35 cellular contexts compared by ENCODE assay signal in genomic region chr12:43931187-43931586, GRCh38.
"Had no signal": no experiment of that assay in that cellular context is flagged by ENCODE, and none has a peak within 500 bp of the region (broad histone marks: within the 10 kb centered on the region; RNA-seq: fewer than 3 reads in every experiment).

No MANE protein-coding gene starts in this region.

- H3K36me3 ChIP-seq: MG63 had no signal

- H3K4me3 ChIP-seq: MG63 had no signal

- H3K27me3 ChIP-seq: MG63 had no signal

- DNase-seq: Karpas-422, Kasumi-1, MG63, MM.1S, MV-4-11, NCI-H1048, NCI-H1092, NCI-H1092 treated with DMSO at 0.1 percent for 48 hours, NCI-H1105, NCI-H1105 treated with DMSO at 0.1 percent for 48 hours, NCI-H1417, NCI-H1417 treated with DMSO at 0.1 percent for 48 hours, NCI-H1436 treated with DMSO at 0.1 percent for 48 hours, NCI-H146, NCI-H1694, NCI-H1694 treated with DMSO at 0.1 percent for 48 hours, NCI-H187, NCI-H187 treated with DMSO at 0.1 percent for 48 hours, NCI-H1930, NCI-H2029, NCI-H2029 treated with DMSO at 0.1 percent for 48 hours, NCI-H2081, NCI-H2081 treated with DMSO at 0.1 percent for 48 hours, NCI-H2107, NCI-H2171, NCI-H2171 treated with DMSO at 0.1 percent for 48 hours, NCI-H2227 treated with DMSO at 0.1 percent for 48 hours, NCI-H226, NCI-H345, NCI-H446, NCI-H446 treated with DMSO at 0.1 percent for 48 hours, NCI-H510A, NCI-H510A treated with DMSO at 0.1 percent for 48 hours, NCI-H524, NCI-H524 treated with DMSO at 0.1 percent for 48 hours had no signal
